Comparison of ENCODE assay signal across 8 cellular contexts in the genomic region with DNA sequence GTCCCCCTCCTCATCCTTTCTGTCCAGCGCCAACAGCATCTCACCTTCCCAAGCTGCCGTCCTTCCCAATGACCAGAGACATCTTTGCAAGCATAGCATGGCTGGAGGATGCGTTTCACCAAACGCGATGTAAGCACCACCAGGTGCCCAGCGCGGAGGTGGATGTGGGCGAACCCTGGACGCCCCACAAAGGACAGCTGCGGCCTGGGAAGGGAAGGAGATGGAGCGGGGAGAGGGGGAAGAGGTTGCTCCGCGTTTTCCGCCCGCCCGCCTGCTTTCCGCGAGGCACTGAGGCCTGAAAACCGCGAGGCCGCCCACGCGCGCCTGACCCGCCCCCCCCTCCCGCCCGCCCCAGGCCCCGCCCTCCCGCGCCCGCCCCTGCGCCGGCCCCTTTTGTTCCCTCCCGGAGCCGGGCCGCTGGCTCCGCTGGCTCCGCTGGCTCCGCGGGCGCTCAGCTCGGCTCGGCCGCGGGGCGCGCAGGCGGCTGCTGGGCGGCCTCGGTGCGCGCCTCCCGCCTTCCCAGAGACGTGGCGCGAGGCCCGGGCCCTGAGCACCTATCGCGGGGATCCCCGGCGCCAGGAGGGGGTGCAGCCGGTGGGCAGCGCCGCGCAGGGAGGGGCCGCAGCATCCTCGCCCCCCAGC. TPM values are rescaled to one million over a fixed set of nuclear protein-coding genes. Genes with fewer than 3 reads are reported as not detected.
DNase-seq lines count a peak whose midpoint lies in the region; ATAC-seq and TF ChIP-seq lines count a peak whose summit lies in the region.

A gene (plus strand): TSS at position 390 of the 642 bp plus-strand sequence. CDS start 28,140 bp downstream, outside the sequence.

- no peaks in the 10 kb centered on the region for H3K9me2 ChIP-seq in OCI-LY1 (ENCODE audit: low read depth, low read length)

- no peaks in the 10 kb centered on the region for H3F3A ChIP-seq in OCI-LY1 (ENCODE audit: insufficient read depth, low read length)

- H4K20me1 ChIP-seq in OCI-LY1 (ENCODE audit: insufficient read depth, low read length): no peaks in the 10 kb centered on the region

- H3K79me2 ChIP-seq in OCI-LY1 (ENCODE audit: insufficient read depth, low read length): no peaks in the 10 kb centered on the region

- no peak within 1 kb of the TSS for H3K27ac ChIP-seq in OCI-LY1 (ENCODE audit: low read depth, low read length, poor library complexity, severe bottlenecking)

- H3K4me2 ChIP-seq in OCI-LY1 (ENCODE audit: low read length): peak within 1 kb of the TSS; percentile 71

- H3K4me1 ChIP-seq in OCI-LY1 (ENCODE audit: insufficient read depth, low read length, severe bottlenecking): peaks cover 12% of the 10 kb centered on the region
- peaks cover 80% of the 10 kb centered on the region for H3K4me1 ChIP-seq in mucosa of descending colon (ENCODE audit: low read depth)

- H3K9me3 ChIP-seq in OCI-LY1 (ENCODE audit: low read length): no peaks in the 10 kb centered on the region
- no peaks in the 10 kb centered on the region for H3K9me3 ChIP-seq in mucosa of descending colon

- H3K4me3 ChIP-seq in OCI-LY1 (ENCODE audit: low read depth, low read length, poor library complexity, severe bottlenecking): peak within 1 kb of the TSS; percentile 56
- peak within 1 kb of the TSS; percentile 81 for H3K4me3 ChIP-seq in epithelial cell of proximal tubule (ENCODE audit: low read depth, low read length)
- H3K4me3 ChIP-seq in mucosa of descending colon: peak within 1 kb of the TSS; percentile 75

- ATAC-seq in HG03457 (IDR thresholded peaks at IDR 0.05; ENCODE audit: unreplicated experiment): peak; percentile 39
- ATAC-seq in mucosa of descending colon: peak; percentile 50

- peak within 1 kb of the TSS; percentile 47; the same call in 1 of the 2 replicates for H3K9ac ChIP-seq in OCI-LY1 (ENCODE audit: low read length)

- H3K36me3 ChIP-seq in OCI-LY1 (ENCODE audit: insufficient read depth, low read length): no peaks in the 10 kb centered on the region
- no peaks in the 10 kb centered on the region for H3K36me3 ChIP-seq in mucosa of descending colon (ENCODE audit: low read depth)

- DNase-seq in NCI-H345 (lab: John Stamatoyannopoulos, UW) (peak; percentile 78), NCI-H345 treated with DMSO at 0.1 percent for 48 hours (lab: John Stamatoyannopoulos, UW; ENCODE audit: unreplicated experiment) (no peak), activated T-cell treated with anti-CD3 and anti-CD28 coated beads for 48 hours (ENCODE audit: low read depth) (peak; percentile 74), epithelial cell of proximal tubule (ENCODE audit: low read depth) (no peak), mucosa of descending colon (peak; percentile 83 to 90 (median 88))
- DNase-seq in stimulated activated CD8-positive, alpha-beta memory T cell treated with anti-CD3 and anti-CD28 coated beads, Interleukin-2, amount 100 ng/mL, for 1 hour (ENCODE audit: low read depth in 2 of 2): peak; percentile 56 to 68

- intact Hi-C loops in mucosa of descending colon (cut with DNase I, micrococcal nuclease): no loop called here

- TF ChIP-seq CTCF in OCI-LY1 (IDR thresholded peaks at IDR 0.05; ENCODE audit: low read length): no peak
- no peak for TF ChIP-seq CTCF in epithelial cell of proximal tubule (conservative IDR thresholded peaks at IDR 0.05; ENCODE audit: low read depth, low read length)
- no peak for TF ChIP-seq CTCF in mucosa of descending colon (IDR thresholded peaks at IDR 0.05)

- no peak within 1 kb of the TSS for H2AFZ ChIP-seq in OCI-LY1 (ENCODE audit: low read length)

- H3K27me3 ChIP-seq in OCI-LY1 (ENCODE audit: insufficient read depth, low read length): peaks cover 34% of the 10 kb centered on the region; the same call in 1 of the 2 replicates

RNA-seq across cellular contexts. Expression of the gene that starts here (rescaled TPM):
- total RNA-seq in epithelial cell of proximal tubule (20.5 and 34.3 TPM in 2 replicates), mucosa of descending colon (10 to 100 TPM; 57.6 to 77.7 (median 67.1) TPM)

Comparison
In these comparisons a context has a peak if more than half of its experiments do, and no peak if none do; other contexts are left out.
1. DNase-seq: peak in NCI-H345 (single experiment), activated T-cell treated with anti-CD3 and anti-CD28 coated beads for 48 hours (single experiment), mucosa of descending colon (3 of 3) and stimulated activated CD8-positive, alpha-beta memory T cell treated with anti-CD3 and anti-CD28 coated beads, Interleukin-2, amount 100 ng/mL, for 1 hour (2 of 2); none in NCI-H345 treated with DMSO at 0.1 percent for 48 hours (single experiment) and epithelial cell of proximal tubule (single experiment).
2. Peak in every context shown above with its lines, with median percentiles within 50 percentile points of each other: H3K4me3 ChIP-seq.